Comparison of ENCODE assay signal across 15 cellular contexts in the genomic region with DNA sequence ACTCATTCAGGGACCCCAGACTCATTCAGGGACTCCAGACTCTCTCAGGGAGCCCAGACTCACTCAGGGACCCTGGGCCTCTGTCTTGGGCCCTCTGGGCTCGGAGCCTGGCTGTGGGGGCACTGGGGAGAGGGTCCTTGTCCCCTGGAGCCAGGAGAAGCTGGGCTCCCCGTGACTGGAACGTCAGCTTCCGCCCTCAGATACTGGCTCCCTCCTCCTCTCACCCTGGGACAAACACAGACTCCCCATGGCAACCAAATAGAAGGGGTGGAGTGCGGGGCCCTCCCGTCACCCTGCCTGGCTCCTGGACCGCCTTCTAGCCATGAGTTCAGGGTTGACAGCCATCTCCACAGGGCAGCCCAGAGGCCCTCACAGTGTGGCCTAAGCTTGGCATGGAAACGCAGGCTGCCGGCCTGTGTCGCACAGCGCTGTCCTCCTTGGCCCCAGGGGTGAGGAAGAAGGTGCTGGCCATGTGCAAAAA. TPM values are rescaled to one million over a fixed set of nuclear protein-coding genes. Genes with fewer than 3 reads are reported as not detected.
DNase-seq lines count a peak whose midpoint lies in the region; ATAC-seq, FAIRE-seq and TF ChIP-seq lines count a peak whose summit lies in the region.
"Had no signal": no experiment of that assay in that cellular context is flagged by ENCODE, and none has a peak within 500 bp of the region (broad histone marks: within the 10 kb centered on the region; RNA-seq: fewer than 3 reads in every experiment).

No MANE protein-coding gene starts in this region.

- no peak overlapping the region for H2AFZ ChIP-seq in GM12878 (ENCODE audit: control insufficient read depth, low read depth, low read length)

- H3K27ac ChIP-seq in GM12878 (ENCODE audit: control insufficient read depth, insufficient read depth) (no peak overlapping the region), skeletal muscle tissue (ENCODE audit: low read depth, low read length) (no peak overlapping the region)
- H3K27ac ChIP-seq: SJSA1 had no signal

- DNase-seq in GM20000 (ENCODE audit: low spot score) = peak; percentile 34
- no peak for DNase-seq in GM12878 (ENCODE audit: low read depth, low spot score)
- peak; percentile 36 to 76 for DNase-seq in left colon
- DNase-seq in NCI-H2227 treated with DMSO at 0.1 percent for 48 hours (lab: John Stamatoyannopoulos, UW) = no peak
- DNase-seq in NCI-H1048 (lab: John Stamatoyannopoulos, UW) = no peak
- no peak for DNase-seq in MG63
- DNase-seq: dermis blood vessel endothelial cell, MV-4-11, NCI-H510A treated with DMSO at 0.1 percent for 48 hours had no signal

- SMC1A ChIA-PET in GM12878 (lab: Charles Lee; ENCODE audit: uncharacterized antibody, unreplicated experiment) = no interaction called here

- POLR2A ChIA-PET in GM12878 (lab: Charles Lee) = no interaction called here

- no peak for TF ChIP-seq POLR2A in GM12878 (IDR thresholded peaks at IDR 0.05; ENCODE audit: low read depth, low read length)

- H3K4me1 ChIP-seq in GM12878 (ENCODE audit: control insufficient read depth, insufficient read depth, low read length) (no peaks in the 10 kb centered on the region), skeletal muscle tissue (ENCODE audit: control insufficient read depth in 3 of 3, insufficient read depth in 3 of 3, low read length in 3 of 3) (peaks cover 30 to 43% (median 37%) of the 10 kb centered on the region in 3 donors)

- no peak for FAIRE-seq in GM12878 (lab: Jason Lieb, UNC)

- no peaks in the 10 kb centered on the region for H3K27me3 ChIP-seq in GM12878 (replicated peaks in 1 of 2; ENCODE audit: control insufficient read depth in 2 of 2, insufficient read depth in 2 of 2, low read length in 1 of 2)
- no peaks in the 10 kb centered on the region for H3K27me3 ChIP-seq in skeletal muscle tissue (ENCODE audit: control insufficient read depth in 3 of 3, insufficient read depth in 3 of 3, low read length in 3 of 3)
- peaks cover 3% of the 10 kb centered on the region; the same call in 1 of the 2 replicates for H3K27me3 ChIP-seq in MG63

- H3K36me3 ChIP-seq in GM12878 (ENCODE audit: control insufficient read depth in 2 of 2, insufficient read depth in 2 of 2, low read length in 1 of 2) (no peaks in the 10 kb centered on the region), skeletal muscle tissue (ENCODE audit: control insufficient read depth in 3 of 3, insufficient read depth in 3 of 3, low read length in 3 of 3) (peaks cover 0 to 3% (median 0%) of the 10 kb centered on the region in 3 donors), MG63 (no peaks in the 10 kb centered on the region)
- H3K36me3 ChIP-seq: SJSA1 had no signal

- H3K9me3 ChIP-seq in GM12878 (replicated peaks; ENCODE audit: control insufficient read depth, insufficient read depth, low read length) = no peaks in the 10 kb centered on the region
- no peaks in the 10 kb centered on the region for H3K9me3 ChIP-seq in skeletal muscle tissue (ENCODE audit: control insufficient read depth in 3 of 3, low read length in 3 of 3)
- H3K9me3 ChIP-seq in MG63 = no peaks in the 10 kb centered on the region
- H3K9me3 ChIP-seq: Caco-2, SJSA1 had no signal

- in situ Hi-C loops in GM12878 (cut with MboI) = no loop called here

- WGBS in GM12878 (ENCODE audit: insufficient coverage, insufficient replicate concordance, low lambda C conversion rate, missing lambda C conversion rate) = 18% methylated on average over 11 of the region's 11 CpGs

- RAD21 ChIA-PET in GM12878 (lab: Charles Lee; ENCODE audit: unreplicated experiment) = no interaction called here

- TF ChIP-seq RAD21 in GM12878 (IDR thresholded peaks at IDR 0.05; ENCODE audit: insufficient read depth, low read depth, low read length) = no peak

- CTCF ChIA-PET in GM12878 (lab: Yijun Ruan, JAX) = no interaction called here

- no peaks in the 10 kb centered on the region for H3K79me2 ChIP-seq in GM12878 (ENCODE audit: control insufficient read depth, insufficient read depth, low read length)

- H3K4me3 ChIP-seq in GM12878 (no peak overlapping the region), skeletal muscle tissue (ENCODE audit: low read length in 3 of 3) (no peak overlapping the region), MG63 (no peak overlapping the region)
- H3K4me3 ChIP-seq: SJSA1, skin epidermis had no signal

- intact Hi-C loops in GM12878 (cut with micrococcal nuclease; ENCODE audit: unreplicated experiment) = no loop called here
- intact Hi-C loops in left colon (cut with DNase I, micrococcal nuclease) = no loop called here

- H3K4me2 ChIP-seq in GM12878 (ENCODE audit: control insufficient read depth, insufficient read depth) = no peak overlapping the region

- no TSS peak for BruUV-seq in GM12878 (replicated peaks; lab: Mats Ljungman, UMichigan)

- ATAC-seq in GM12878 = peak; percentile 17; the same call in 2 of the 3 replicates
- ATAC-seq in left colon = peak; percentile 40
- no peak for ATAC-seq in HG02763 (IDR thresholded peaks at IDR 0.05; ENCODE audit: unreplicated experiment)
- ATAC-seq: activated naive CD4-positive, alpha-beta T cell treated with anti-CD3 and anti-CD28 coated beads, Interleukin-2, amount 50 U/mL, for 72 hours had no signal

- H4K20me1 ChIP-seq in GM12878 (ENCODE audit: control insufficient read depth, insufficient read depth) = no peaks in the 10 kb centered on the region

- H3K9ac ChIP-seq in GM12878 (ENCODE audit: control insufficient read depth, insufficient read depth, low read length) = no peak overlapping the region
- H3K9ac ChIP-seq in skeletal muscle tissue (ENCODE audit: low read depth in 1 of 3, low read length in 3 of 3) = peak overlapping the region in 2 of 3 donors; percentile 26 to 85

- no peak for TF ChIP-seq EP300 in GM12878 (IDR thresholded peaks at IDR 0.05; ENCODE audit: borderline replicate concordance in 1 of 2, control insufficient read depth in 1 of 2, low read depth in 2 of 2, low read length in 2 of 2)

- TF ChIP-seq CTCF in GM20000 (IDR thresholded peaks at IDR 0.05; ENCODE audit: extremely low read depth, missing control alignments) (no peak), GM12878 (IDR thresholded peaks at IDR 0.05 in 2 of 3, conservative IDR thresholded peaks at IDR 0.05 in 1 of 3; ENCODE audit: control insufficient read depth in 2 of 3, extremely low read depth in 1 of 3, insufficient read depth in 1 of 3, low read depth in 3 of 3, low read length in 3 of 3) (no peak)

TF ChIP-seq in GM12878, 131 proteins besides CTCF, POLR2A, EP300 and RAD21 (continues in another document):
- TF ChIP-seq, protein P1, sequence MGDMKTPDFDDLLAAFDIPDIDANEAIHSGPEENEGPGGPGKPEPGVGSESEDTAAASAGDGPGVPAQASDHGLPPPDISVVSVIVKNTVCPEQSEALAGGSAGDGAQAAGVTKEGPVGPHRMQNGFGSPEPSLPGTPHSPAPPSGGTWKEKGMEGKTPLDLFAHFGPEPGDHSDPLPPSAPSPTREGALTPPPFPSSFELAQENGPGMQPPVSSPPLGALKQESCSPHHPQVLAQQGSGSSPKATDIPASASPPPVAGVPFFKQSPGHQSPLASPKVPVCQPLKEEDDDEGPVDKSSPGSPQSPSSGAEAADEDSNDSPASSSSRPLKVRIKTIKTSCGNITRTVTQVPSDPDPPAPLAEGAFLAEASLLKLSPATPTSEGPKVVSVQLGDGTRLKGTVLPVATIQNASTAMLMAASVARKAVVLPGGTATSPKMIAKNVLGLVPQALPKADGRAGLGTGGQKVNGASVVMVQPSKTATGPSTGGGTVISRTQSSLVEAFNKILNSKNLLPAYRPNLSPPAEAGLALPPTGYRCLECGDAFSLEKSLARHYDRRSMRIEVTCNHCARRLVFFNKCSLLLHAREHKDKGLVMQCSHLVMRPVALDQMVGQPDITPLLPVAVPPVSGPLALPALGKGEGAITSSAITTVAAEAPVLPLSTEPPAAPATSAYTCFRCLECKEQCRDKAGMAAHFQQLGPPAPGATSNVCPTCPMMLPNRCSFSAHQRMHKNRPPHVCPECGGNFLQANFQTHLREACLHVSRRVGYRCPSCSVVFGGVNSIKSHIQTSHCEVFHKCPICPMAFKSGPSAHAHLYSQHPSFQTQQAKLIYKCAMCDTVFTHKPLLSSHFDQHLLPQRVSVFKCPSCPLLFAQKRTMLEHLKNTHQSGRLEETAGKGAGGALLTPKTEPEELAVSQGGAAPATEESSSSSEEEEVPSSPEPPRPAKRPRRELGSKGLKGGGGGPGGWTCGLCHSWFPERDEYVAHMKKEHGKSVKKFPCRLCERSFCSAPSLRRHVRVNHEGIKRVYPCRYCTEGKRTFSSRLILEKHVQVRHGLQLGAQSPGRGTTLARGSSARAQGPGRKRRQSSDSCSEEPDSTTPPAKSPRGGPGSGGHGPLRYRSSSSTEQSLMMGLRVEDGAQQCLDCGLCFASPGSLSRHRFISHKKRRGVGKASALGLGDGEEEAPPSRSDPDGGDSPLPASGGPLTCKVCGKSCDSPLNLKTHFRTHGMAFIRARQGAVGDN (IDR thresholded peaks at IDR 0.05) = no peak
- TF ChIP-seq HCFC1 (IDR thresholded peaks at IDR 0.05; ENCODE audit: low read length) = no peak
- no peak for TF ChIP-seq BMI1 (IDR thresholded peaks at IDR 0.05; ENCODE audit: borderline replicate concordance)
- no peak for TF ChIP-seq MYB (IDR thresholded peaks at IDR 0.05; ENCODE audit: borderline replicate concordance, low read depth, low read length)

RNA-seq across cellular contexts. Expression of a gene that starts 27.6 kb away (rescaled TPM):
- total RNA-seq in GM12878 (2013; cell fraction: nucleolus; rRNA removed) = 0.86 and 1.4 TPM in 2 replicates
- total RNA-seq in GM12878 (2014; rRNA removed) = not detected in 2 replicates
- total RNA-seq in GM12878 (2014; rRNA removed; fragmentation: Illumina TruSeq; extraction: Trizol) = not detected in 2 replicates
- 0.13 TPM in 1 of 2 replicates, not detected in the other for total RNA-seq in GM12878 (2021)
- 0.25 TPM for polyA plus RNA-seq in GM12878 (2011; ENCODE audit: low read depth)
- not detected in 2 replicates for polyA plus RNA-seq in GM12878 (2011; rRNA removed)
- 0.13 TPM in 1 of 2 replicates, not detected in the other for polyA plus RNA-seq in GM12878 (2011; cell fraction: cytosol; rRNA removed)
- polyA plus RNA-seq in GM12878 (2011; cell fraction: nucleus; rRNA removed) = 0.59 and 0.63 TPM in 2 replicates
- polyA plus RNA-seq in GM12878 (2012) = 0.20 and 0.55 TPM in 2 replicates
- polyA plus RNA-seq in GM12878 (2014; fragmentation: Illumina TruSeq; extraction: Trizol) = 0.01 TPM in 1 of 2 replicates, not detected in the other
- polyA plus RNA-seq in GM12878 (2014; fragmentation: Nextera tagmentation; extraction: Ambion mirVana) = under 1 TPM in 1 of 2 experiments, not detected in 1; 0.09 TPM
- 0.10 TPM in 1 of 2 replicates, not detected in the other for polyA plus RNA-seq in GM12878 (2014; rRNA removed)
- not detected for polyA plus RNA-seq in GM12878 (2016; fragmentation: Nextera tagmentation; extraction: Ambion mirVana)
- polyA minus RNA-seq in GM12878 (2011; rRNA and poly(A)+ RNA removed) = 0.44 TPM in 1 of 2 replicates, not detected in the other
- polyA minus RNA-seq in GM12878 (2011; cell fraction: cytosol; rRNA and poly(A)+ RNA removed) = not detected in 2 replicates
- polyA minus RNA-seq in GM12878 (2011; cell fraction: nucleus; rRNA and poly(A)+ RNA removed) = not detected in 2 replicates
- total RNA-seq in left colon = 10 to 100 TPM in 1 of 2 donors, 1 to 10 TPM in 1; 1.5 to 15.9 TPM
- total RNA-seq in skeletal muscle tissue = 1.0 TPM
- total RNA-seq in MG63 (2014; rRNA removed; shearing (Covaris generic); ENCODE audit: low replicate concordance) = not detected in 2 replicates
- total RNA-seq: SJSA1 had no signal

Comparison
In these comparisons a context has a peak if more than half of its experiments do, and no peak if none do; other contexts are left out.
1. DNase-seq: peak in GM20000 (single experiment) and left colon (2 of 2); none in GM12878 (single experiment), NCI-H2227 treated with DMSO at 0.1 percent for 48 hours (single experiment), NCI-H1048 (single experiment) and MG63 (single experiment).